ENCODE assay signal across 26 cellular contexts in genomic region chr5:99022250-99022649, GRCh38.
"Had no signal": no experiment of that assay in that cellular context is flagged by ENCODE, and none has a peak within 500 bp of the region (broad histone marks: within the 10 kb centered on the region; RNA-seq: fewer than 3 reads in every experiment).

No MANE protein-coding gene starts in this region.

- H3K27me3 ChIP-seq: esophagus squamous epithelium, neutrophil, pancreas, suprapubic skin, vagina had no signal

- H3K27ac Mint-ChIP-seq: effector memory CD8-positive, alpha-beta T cell; natural killer cell treated with Interleukin-12 subunit alpha and Interleukin-12 subunit beta and Interleukin-15 and Interleukin-18, amount 100 ng/mL, for 72 hours; stimulated activated naive CD8-positive, alpha-beta T cell treated with anti-CD3 and anti-CD28 coated beads, Interleukin-15, amount 100 ng/mL, for 72 hours had no signal

- DNase-seq: effector memory CD8-positive, alpha-beta T cell; erythroblast; esophagus squamous epithelium; foreskin melanocyte; left ventricle myocardium superior; lower lobe of right lung; naive B cell; pancreas; retina; stimulated activated CD4-positive, alpha-beta T cell treated with anti-CD3 and anti-CD28 coated beads, Interleukin-12 subunit alpha, Interleukin-12 subunit beta, amount 100 ng/mL, for 4 hours; stimulated activated CD4-positive, alpha-beta T cell treated with anti-CD3 and anti-CD28 coated beads, Interleukin-1b, Interleukin-23, amount 100 ng/mL, for 48 hours; stimulated activated CD4-positive, alpha-beta T cell treated with anti-CD3 and anti-CD28 coated beads, Interleukin-4, amount 100 ng/mL, for 1 hour; stimulated activated CD8-positive, alpha-beta memory T cell treated with anti-CD3 and anti-CD28 coated beads, Interleukin-4, amount 100 ng/mL, for 48 hours; stimulated activated naive CD4-positive, alpha-beta T cell; stimulated activated naive CD8-positive, alpha-beta T cell treated with anti-CD3 and anti-CD28 coated beads, Interleukin-15, amount 100 ng/mL, for 72 hours; trophoblast cell had no signal

- H3K4me3 ChIP-seq: coronary artery, esophagus squamous epithelium, lower lobe of right lung, pancreas, smooth muscle cell, suprapubic skin, vagina had no signal

- H3K4me3 Mint-ChIP-seq: effector memory CD8-positive, alpha-beta T cell; naive B cell; natural killer cell treated with Interleukin-12 subunit alpha and Interleukin-12 subunit beta and Interleukin-15 and Interleukin-18, amount 100 ng/mL, for 72 hours; neural crest cell; stimulated activated naive CD8-positive, alpha-beta T cell treated with anti-CD3 and anti-CD28 coated beads, Interleukin-15, amount 100 ng/mL, for 72 hours had no signal

- H3K9me3 ChIP-seq: esophagus squamous epithelium, lower lobe of right lung, neutrophil, pancreas, suprapubic skin, vagina had no signal

- H3K36me3 ChIP-seq: esophagus squamous epithelium, lower lobe of right lung, neutrophil, pancreas, suprapubic skin, vagina had no signal

- H3K9me3 Mint-ChIP-seq: effector memory CD8-positive, alpha-beta T cell; naive B cell; natural killer cell treated with Interleukin-12 subunit alpha and Interleukin-12 subunit beta and Interleukin-15 and Interleukin-18, amount 100 ng/mL, for 72 hours; neural crest cell; stimulated activated naive CD8-positive, alpha-beta T cell treated with anti-CD3 and anti-CD28 coated beads, Interleukin-15, amount 100 ng/mL, for 72 hours had no signal

- H3K4me1 Mint-ChIP-seq: neural crest cell had no signal

- H3K27me3 Mint-ChIP-seq: effector memory CD8-positive, alpha-beta T cell; naive B cell; natural killer cell treated with Interleukin-12 subunit alpha and Interleukin-12 subunit beta and Interleukin-15 and Interleukin-18, amount 100 ng/mL, for 72 hours; stimulated activated naive CD8-positive, alpha-beta T cell treated with anti-CD3 and anti-CD28 coated beads, Interleukin-15, amount 100 ng/mL, for 72 hours had no signal

- FAIRE-seq: endometrium, keratinocyte, pancreas had no signal

- ATAC-seq: effector memory CD8-positive, alpha-beta T cell; left ventricle myocardium superior; lower lobe of right lung; natural killer cell treated with Interleukin-12 subunit alpha and Interleukin-12 subunit beta and Interleukin-15 and Interleukin-18, amount 100 ng/mL, for 72 hours; pancreas; sciatic nerve; stimulated activated naive CD8-positive, alpha-beta T cell treated with anti-CD3 and anti-CD28 coated beads, Interleukin-15, amount 100 ng/mL, for 72 hours had no signal

- H3K4me2 ChIP-seq: smooth muscle cell had no signal

- H3K27ac ChIP-seq: coronary artery, esophagus squamous epithelium, lower lobe of right lung, neutrophil, pancreas, suprapubic skin, vagina had no signal

- H3K36me3 Mint-ChIP-seq: naive B cell; natural killer cell treated with Interleukin-12 subunit alpha and Interleukin-12 subunit beta and Interleukin-15 and Interleukin-18, amount 100 ng/mL, for 72 hours had no signal
